13 cellular contexts compared by ENCODE assay signal in the genomic region with DNA sequence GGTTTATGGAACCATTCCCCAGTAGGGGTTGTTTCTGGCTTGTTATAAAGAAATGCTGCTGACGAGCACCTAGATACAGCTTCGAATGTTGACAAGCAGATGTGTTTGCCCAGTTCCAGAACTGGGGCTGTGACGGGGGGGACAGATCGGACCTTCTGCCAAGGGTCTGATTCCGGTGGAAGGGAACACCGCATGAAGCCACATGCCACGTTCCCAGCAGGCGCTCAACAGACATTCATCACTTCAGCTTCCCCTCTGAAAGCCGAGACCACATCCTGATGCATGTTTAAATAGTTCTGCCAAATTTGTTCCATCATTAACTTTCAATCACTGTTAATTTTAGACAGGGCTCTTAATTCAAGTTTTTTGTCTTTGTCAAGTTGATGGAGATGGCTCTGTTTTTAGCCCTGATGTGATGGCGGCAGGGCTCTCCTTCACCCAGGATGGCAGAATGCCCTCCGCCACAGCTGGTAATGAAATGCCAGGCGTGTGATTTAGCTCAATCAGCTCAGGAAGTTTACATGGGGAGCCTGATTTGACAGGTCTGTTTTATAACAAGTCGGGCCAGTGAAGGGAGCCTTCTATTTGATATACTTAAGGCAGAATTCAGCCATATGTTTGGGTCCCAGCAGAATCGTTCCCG. TPM values are rescaled to one million over a fixed set of nuclear protein-coding genes. Genes with fewer than 3 reads are reported as not detected.
DNase-seq lines count a peak whose midpoint lies in the region; ATAC-seq and TF ChIP-seq lines count a peak whose summit lies in the region.
"Had no signal": no experiment of that assay in that cellular context is flagged by ENCODE, and none has a peak within 500 bp of the region (broad histone marks: within the 10 kb centered on the region; RNA-seq: fewer than 3 reads in every experiment).

No MANE protein-coding gene starts in this region.

- peaks cover 2% of the 10 kb centered on the region for H3K4me1 ChIP-seq in mesenchymal stem cell (ENCODE audit: control insufficient read depth, insufficient read depth, low read depth, low read length)

- no peak overlapping the region for H3K4ac ChIP-seq in mesenchymal stem cell (ENCODE audit: low read depth in 1 of 2, low read length in 2 of 2)

- H4K91ac ChIP-seq in mesenchymal stem cell (ENCODE audit: low read length), result no peak overlapping the region

- H3K79me1 ChIP-seq in mesenchymal stem cell (replicated peaks; ENCODE audit: low read length, poor library complexity, severe bottlenecking), result no peaks in the 10 kb centered on the region

- no peak overlapping the region for H2BK120ac ChIP-seq in mesenchymal stem cell (ENCODE audit: low read depth, low read length)

- no peaks in the 10 kb centered on the region for H3K9me3 ChIP-seq in mesenchymal stem cell (ENCODE audit: control insufficient read depth, low read length)

- H3K36me3 Mint-ChIP-seq in brain, result no peaks in the 10 kb centered on the region
- H3K36me3 Mint-ChIP-seq: CD4-positive, alpha-beta memory T cell had no signal

- no peak overlapping the region for H3K18ac ChIP-seq in mesenchymal stem cell (ENCODE audit: low read depth in 1 of 2, low read length in 2 of 2)

- no peak overlapping the region for H3K4me2 ChIP-seq in mesenchymal stem cell (ENCODE audit: low read length, poor library complexity, severe bottlenecking)
- H3K4me2 ChIP-seq: PC-9 had no signal

- DNase-seq in NOMO-1 treated with DMSO at 0.1 percent for 48 hours (lab: John Stamatoyannopoulos, UW; ENCODE audit: unreplicated experiment) (peak; percentile 5), NOMO-1 treated with dmso at 0.1 percent for 144 hours (lab: John Stamatoyannopoulos, UW; ENCODE audit: unreplicated experiment) (no peak), NCI-H1694 (lab: John Stamatoyannopoulos, UW) (peak; percentile 79), mesenchymal stem cell (no peak)
- DNase-seq: CD4-positive, alpha-beta memory T cell; NCI-H524; PC-9 had no signal

- TF ChIP-seq CTCF in brain (conservative IDR thresholded peaks at IDR 0.05), result no peak

- no peak overlapping the region for H2BK5ac ChIP-seq in mesenchymal stem cell (ENCODE audit: low read depth, low read length, poor library complexity, severe bottlenecking)

- no peak for ATAC-seq in HG03565 (IDR thresholded peaks at IDR 0.05; ENCODE audit: unreplicated experiment)
- ATAC-seq: K562 had no signal

- no peak overlapping the region for H4K8ac ChIP-seq in mesenchymal stem cell (ENCODE audit: low read length)

- no peak overlapping the region for H3K9ac ChIP-seq in mesenchymal stem cell (ENCODE audit: low read length)

- H3K4me3 ChIP-seq in mesenchymal stem cell (ENCODE audit: insufficient read depth in 1 of 2, low read depth in 1 of 2, low read length in 2 of 2), result no peak overlapping the region
- H3K4me3 ChIP-seq: K562, PC-9, SK-N-MC had no signal

- peaks cover 18% of the 10 kb centered on the region for H3K27me3 Mint-ChIP-seq in brain

- H3K23ac ChIP-seq in mesenchymal stem cell (ENCODE audit: low read length in 2 of 2), result no peak overlapping the region

- peak overlapping the region in 1 of 5 experiments; percentile 10 for H3K4me3 Mint-ChIP-seq in brain
- H3K4me3 Mint-ChIP-seq: CD4-positive, alpha-beta memory T cell had no signal

- peaks cover 37 to 39% of the 10 kb centered on the region in 2 experiments for H3K27me3 ChIP-seq in mesenchymal stem cell (ENCODE audit: control insufficient read depth in 1 of 2, insufficient read depth in 1 of 2, low read length in 2 of 2)

- H3K27ac ChIP-seq in temporal lobe (ENCODE audit: low read depth, low read length), result peak overlapping the region; percentile 4
- no peak overlapping the region for H3K27ac ChIP-seq in mesenchymal stem cell (ENCODE audit: low read length, poor library complexity, severe bottlenecking)
- H3K27ac ChIP-seq: PC-9, SK-N-MC had no signal

- peaks cover 86% of the 10 kb centered on the region for H3K4me1 Mint-ChIP-seq in brain
- H3K4me1 Mint-ChIP-seq: CD4-positive, alpha-beta memory T cell had no signal

- no peak overlapping the region for H2BK12ac ChIP-seq in mesenchymal stem cell (ENCODE audit: low read length in 2 of 2)

- H2BK15ac ChIP-seq in mesenchymal stem cell (ENCODE audit: low read depth, poor library complexity, severe bottlenecking), result no peak overlapping the region

- H3K14ac ChIP-seq in mesenchymal stem cell (ENCODE audit: low read length in 2 of 2), result no peak overlapping the region

- no peaks in the 10 kb centered on the region for H3K36me3 ChIP-seq in mesenchymal stem cell (ENCODE audit: control insufficient read depth in 1 of 2, insufficient read depth in 2 of 2, low read depth in 1 of 2, low read length in 2 of 2)

- no peak overlapping the region for H2AFZ ChIP-seq in mesenchymal stem cell (ENCODE audit: low read depth, low read length)
- H2AFZ ChIP-seq: PC-9 had no signal

- H3K9me3 Mint-ChIP-seq in brain, result no peaks in the 10 kb centered on the region

- H3K27ac Mint-ChIP-seq in brain, result peak overlapping the region in 4 of 5 experiments; percentile 0 to 94 (median 42)
- H3K27ac Mint-ChIP-seq: CD4-positive, alpha-beta memory T cell had no signal

- 81% methylated on average over 15 of the region's 15 CpGs for WGBS in mesenchymal stem cell

- H2AK5ac ChIP-seq in mesenchymal stem cell (ENCODE audit: low read length, severe bottlenecking), result no peak overlapping the region

RNA-seq across cellular contexts. Expression of a gene that starts 57.4 kb away (rescaled TPM):
- polyA plus RNA-seq in brain (ENCODE audit: insufficient read depth, low read depth, low replicate concordance), result not detected
- total RNA-seq in temporal lobe, result under 0.01 TPM
- not detected for polyA plus RNA-seq in mesenchymal stem cell (2013, experiment 1 of 2)
- not detected for polyA plus RNA-seq in mesenchymal stem cell (2013, experiment 2 of 2)
- total RNA-seq: CD4-positive, alpha-beta memory T cell; H1; K562 had no signal
- polyA plus RNA-seq: CD4-positive, alpha-beta memory T cell; K562 had no signal

Comparison
In these comparisons a context has a peak if more than half of its experiments do, and no peak if none do; other contexts are left out.
1. DNase-seq: peak in NOMO-1 treated with DMSO at 0.1 percent for 48 hours (single experiment) and NCI-H1694 (single experiment); none in NOMO-1 treated with dmso at 0.1 percent for 144 hours (single experiment) and mesenchymal stem cell (single experiment).